8 cellular contexts compared by ENCODE assay signal in the genomic region with DNA sequence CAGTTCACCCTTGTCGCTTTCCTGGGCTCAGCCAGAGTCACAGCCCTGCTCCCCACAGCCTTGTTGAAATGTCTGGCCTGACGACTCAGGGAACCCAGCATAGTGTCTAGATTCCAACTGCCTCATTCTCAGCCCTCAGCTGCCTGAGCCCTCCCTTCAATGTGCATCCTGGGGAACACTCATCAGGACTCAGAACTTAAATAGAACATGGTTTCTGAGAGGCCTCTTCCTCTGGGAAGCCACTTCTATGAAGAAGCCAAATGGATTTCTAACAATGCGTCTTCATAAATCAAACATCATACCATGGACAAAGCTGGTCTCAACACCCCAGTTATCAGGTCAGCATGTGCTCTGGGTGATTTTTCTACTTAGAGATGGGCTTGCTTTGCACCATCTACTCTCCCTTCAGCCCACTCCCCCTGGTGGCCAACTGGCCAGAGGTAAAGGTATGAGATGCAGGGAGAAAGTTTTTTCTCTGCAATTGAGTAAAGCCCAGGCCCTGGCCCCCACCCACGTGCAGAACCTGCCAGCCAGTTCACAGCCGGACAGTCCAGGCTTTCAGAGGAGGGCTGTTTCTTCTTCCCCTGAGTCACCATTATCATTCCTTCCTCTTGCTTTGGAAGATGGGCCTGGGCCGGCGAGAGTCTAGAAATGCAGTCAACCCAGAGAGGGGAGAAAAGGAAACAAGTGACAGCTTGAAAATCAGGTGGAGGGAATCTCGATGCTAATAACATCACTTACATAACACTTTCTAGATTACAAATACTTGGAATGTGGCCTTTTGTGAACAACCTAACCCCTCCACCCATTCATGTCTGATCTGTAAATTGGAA. TPM values are rescaled to one million over a fixed set of nuclear protein-coding genes. Genes with fewer than 3 reads are reported as not detected.
DNase-seq lines count a peak whose midpoint lies in the region; TF ChIP-seq lines count a peak whose summit lies in the region.

No MANE protein-coding gene starts in this region.

- DNase-seq in CD1c-positive myeloid dendritic cell (ENCODE audit: extremely low spot score) (peak; percentile 67), H4 (ENCODE audit: low spot score) (peak; percentile 44), activated T-cell treated with anti-CD3 and anti-CD28 coated beads for 24 hours (ENCODE audit: low read depth) (peak; percentile 69), fibroblast of mammary gland (ENCODE audit: low read depth) (peak; percentile 12), pons (ENCODE audit: low spot score) (peak; percentile 41), DMS79 treated with DMSO at 0.1 percent for 48 hours (lab: John Stamatoyannopoulos, UW) (no peak), mesenteric fat pad (ENCODE audit: low spot score) (no peak)

- H3K4me3 ChIP-seq in OCI-LY3 (ENCODE audit: low read length) (no peak overlapping the region), fibroblast of mammary gland (ENCODE audit: control insufficient read depth, low read depth, low read length) (no peak overlapping the region)

- no peaks in the 10 kb centered on the region for H3K4me1 ChIP-seq in OCI-LY3 (ENCODE audit: low read length)

- no peaks in the 10 kb centered on the region for H3K36me3 ChIP-seq in OCI-LY3 (replicated peaks; ENCODE audit: low read depth, low read length)

- H3K79me2 ChIP-seq in OCI-LY3 (ENCODE audit: low read length), result no peaks in the 10 kb centered on the region

- H3K27ac ChIP-seq in OCI-LY3 (ENCODE audit: low read length), result no peak overlapping the region

- H3K27me3 ChIP-seq in OCI-LY3 (ENCODE audit: low read depth, low read length), result no peaks in the 10 kb centered on the region

- H3K4me2 ChIP-seq in OCI-LY3 (ENCODE audit: low read length), result no peak overlapping the region

- no peak overlapping the region for H3K9ac ChIP-seq in OCI-LY3 (ENCODE audit: low read length)

- TF ChIP-seq CTCF in OCI-LY3 (IDR thresholded peaks at IDR 0.05; ENCODE audit: low read depth, low read length) (peak; percentile 93), fibroblast of mammary gland (conservative IDR thresholded peaks at IDR 0.05; ENCODE audit: control insufficient read depth, insufficient read depth, low read depth, low read length) (peak; percentile 44)

- no peaks in the 10 kb centered on the region for H4K20me1 ChIP-seq in OCI-LY3 (ENCODE audit: insufficient read depth, low read length)

- H2AFZ ChIP-seq in OCI-LY3 (ENCODE audit: low read depth, low read length), result no peak overlapping the region

- H3K9me3 ChIP-seq in OCI-LY3 (ENCODE audit: insufficient read depth, low read length), result no peaks in the 10 kb centered on the region

RNA-seq across cellular contexts. Expression of a gene that starts 32.1 kb away (rescaled TPM):
- not detected in 2 replicates for total RNA-seq in H4 (2014; rRNA removed; shearing (Covaris generic))
- total RNA-seq in mesenteric fat pad, result 0.39 TPM

RNA-seq across cellular contexts. Expression of a gene that starts 34.6 kb away (rescaled TPM):
- total RNA-seq in H4 (2014; rRNA removed; shearing (Covaris generic)), result not detected in 2 replicates
- total RNA-seq in mesenteric fat pad, result 0.64 TPM

RNA-seq across cellular contexts. Expression of a gene that starts 54.4 kb away (rescaled TPM):
- total RNA-seq in H4 (2014; rRNA removed; shearing (Covaris generic)), result not detected in 2 replicates
- 0.48 TPM for total RNA-seq in mesenteric fat pad

Comparison
In these comparisons a context has a peak if more than half of its experiments do, and no peak if none do; other contexts are left out.
1. DNase-seq: peak in CD1c-positive myeloid dendritic cell (single experiment), H4 (single experiment), activated T-cell treated with anti-CD3 and anti-CD28 coated beads for 24 hours (single experiment), fibroblast of mammary gland (single experiment) and pons (single experiment); none in DMS79 treated with DMSO at 0.1 percent for 48 hours (single experiment) and mesenteric fat pad (single experiment).